Comparison of ENCODE assay signal across 1 cellular context in genomic region chr1:229204863-229205777, GRCh38.
TF ChIP-seq lines count a peak whose summit lies in the region.

No MANE protein-coding gene starts in this region.

TF ChIP-seq in HepG2, 621 proteins besides CTCF, POLR2A, EP300 and RAD21 (continued from another document):
- TF ChIP-seq ZHX2 (IDR thresholded peaks at IDR 0.05; ENCODE audit: low read depth) (no peak), ZHX2 (CRISPR knock-in tag; IDR thresholded peaks at IDR 0.05; ENCODE audit: borderline replicate concordance) (no peak), SNRNP70 (IDR thresholded peaks at IDR 0.05; ENCODE audit: low read depth, low read length) (no peak), ATF4 (CRISPR knock-in tag; IDR thresholded peaks at IDR 0.05) (no peak), ZNF574 (CRISPR knock-in tag; IDR thresholded peaks at IDR 0.05) (no peak), MEIS1 (CRISPR knock-in tag; IDR thresholded peaks at IDR 0.05; ENCODE audit: borderline replicate concordance) (no peak), MYPOP (CRISPR knock-in tag; IDR thresholded peaks at IDR 0.05) (no peak), YEATS4 (CRISPR knock-in tag; IDR thresholded peaks at IDR 0.05; ENCODE audit: borderline replicate concordance) (no peak), FOXJ3 (CRISPR knock-in tag; IDR thresholded peaks at IDR 0.05; ENCODE audit: borderline replicate concordance) (no peak)
